Comparison of ENCODE assay signal across 15 cellular contexts in genomic region chr19:54573330-54573872, GRCh38. TPM values are rescaled to one million over a fixed set of nuclear protein-coding genes. Genes with fewer than 3 reads are reported as not detected.
DNase-seq lines count a peak whose midpoint lies in the region; ATAC-seq and TF ChIP-seq lines count a peak whose summit lies in the region.
"Had no signal": no experiment of that assay in that cellular context is flagged by ENCODE, and none has a peak within 500 bp of the region (broad histone marks: within the 10 kb centered on the region; RNA-seq: fewer than 3 reads in every experiment).

Gene LILRA2 (plus strand): TSS chr19:54573790. CDS start chr19:54573879, 89 bp downstream.

- intact Hi-C loops in activated B cell treated with CpG ODN at 0.5 μM for 24 hours (cut with micrococcal nuclease), result loop anchor here (5.0 kb wide), 1 partner anchor 44 kb away; no protein-coding TSS in a partner anchor

- POLR2A ChIA-PET in activated B cell treated with CpG ODN at 0.5 μM for 24 hours (lab: Charles Lee), result interaction anchor here (1.5 to 1.6 kb wide), 2 partner anchors 11 to 43 kb away, joined by 3 to 4 read pairs; no protein-coding TSS in a partner anchor

- CTCF ChIA-PET in activated B cell treated with CpG ODN at 0.5 μM for 24 hours (lab: Charles Lee), result interaction anchor here (2.5 kb wide), 1 partner anchor 79 kb away, joined by 5 read pairs; no protein-coding TSS in a partner anchor

- TF ChIP-seq CTCF in GM12865 (IDR thresholded peaks at IDR 0.05; ENCODE audit: insufficient read depth, low read depth, low read length, missing control alignments) (no peak), activated B cell treated with CpG ODN at 0.5 μM for 24 hours (IDR thresholded peaks at IDR 0.05) (no peak)

- H3K36me3 Mint-ChIP-seq in activated B cell treated with CpG ODN at 0.5 μM for 24 hours (ENCODE audit: low read depth), result no peaks in the 10 kb centered on the region
- H3K36me3 Mint-ChIP-seq in naive B cell, result no peaks in the 10 kb centered on the region
- H3K36me3 Mint-ChIP-seq: CD8-positive, alpha-beta memory T cell had no signal

- H3K27ac Mint-ChIP-seq in activated B cell treated with CpG ODN at 0.5 μM for 24 hours (peak within 1 kb of the TSS; percentile 62), naive B cell (peak within 1 kb of the TSS; percentile 54 to 90 (median 84))
- H3K27ac Mint-ChIP-seq: WTC11 had no signal

- H3K27me3 Mint-ChIP-seq in activated B cell treated with CpG ODN at 0.5 μM for 24 hours (peaks cover 5% of the 10 kb centered on the region), naive B cell (peaks cover 0 to 5% (median 0%) of the 10 kb centered on the region in 3 donors)

- H3K4me1 Mint-ChIP-seq in activated B cell treated with CpG ODN at 0.5 μM for 24 hours, result peaks cover 29% of the 10 kb centered on the region
- peaks cover 31 to 41% (median 32%) of the 10 kb centered on the region in 3 donors for H3K4me1 Mint-ChIP-seq in naive B cell

- H3K4me3 Mint-ChIP-seq in activated B cell treated with CpG ODN at 0.5 μM for 24 hours (peak within 1 kb of the TSS; percentile 58), naive B cell (peak within 1 kb of the TSS; percentile 45 to 93 (median 84))
- H3K4me3 Mint-ChIP-seq: WTC11 had no signal

- peak; percentile 64 for ATAC-seq in HG03175 (IDR thresholded peaks at IDR 0.05; ENCODE audit: unreplicated experiment)
- ATAC-seq in activated B cell treated with CpG ODN at 0.5 μM for 24 hours (ENCODE audit: low read depth), result peak; percentile 58
- ATAC-seq in naive B cell (ENCODE audit: low read depth in 2 of 2), result peak; percentile 43 to 45
- ATAC-seq in HG03095 (IDR thresholded peaks at IDR 0.05; ENCODE audit: unreplicated experiment), result no peak
- ATAC-seq: WTC11 had no signal

- no peak within 1 kb of the TSS for H3K4me3 ChIP-seq in GM12865 (ENCODE audit: low read depth, low read length)
- H3K4me3 ChIP-seq: skin epidermis had no signal

- DNase-seq in GM12865 (ENCODE audit: low read depth) (peak; percentile 73), activated B cell treated with CpG ODN at 0.5 μM for 24 hours (no peak), naive B cell (no peak), HK-2 (ENCODE audit: unreplicated experiment) (no peak), NCI-H2227 treated with DMSO at 0.1 percent for 48 hours (lab: John Stamatoyannopoulos, UW) (no peak)
- DNase-seq in activated CD4-positive, alpha-beta T cell treated with anti-CD3 and anti-CD28 coated beads, Interleukin-2, amount 50 U/mL, for 48 hours, result no peak
- DNase-seq: activated gamma-delta T cell treated with Interleukin-2 at 50 U/mL for 16 hours; CD8-positive, alpha-beta memory T cell; glutamatergic neuron; H7 had no signal

- H3K9me3 Mint-ChIP-seq in activated B cell treated with CpG ODN at 0.5 μM for 24 hours (no peaks in the 10 kb centered on the region), naive B cell (peaks cover 0 to 1% (median 0%) of the 10 kb centered on the region in 7 donors)
- H3K9me3 Mint-ChIP-seq: CD8-positive, alpha-beta memory T cell had no signal

RNA-seq across cellular contexts. Expression of gene LILRA2, which starts in this region (rescaled TPM):
- 0.22 TPM in 1 of 2 replicates, not detected in the other for total RNA-seq in activated B cell treated with CpG ODN at 0.5 μM for 24 hours
- polyA plus RNA-seq in naive B cell (ENCODE audit: low read depth in 6 of 6), result 1 to 10 TPM; 1.4 to 9.2 (median 2.9) TPM
- total RNA-seq: CD8-positive, alpha-beta memory T cell; dermis microvascular lymphatic vessel endothelial cell; H7; WTC11 had no signal
- polyA plus RNA-seq: CD8-positive, alpha-beta memory T cell had no signal

Comparison
In these comparisons a context has a peak if more than half of its experiments do, and no peak if none do; other contexts are left out.
1. Peak in ATAC-seq in activated B cell treated with CpG ODN at 0.5 μM for 24 hours; RNA of the gene not detected or under 1 TPM.